In genomic region chr2:24792874-24793751, GRCh38 we compare ENCODE assay signal across 1 cellular context.
TF ChIP-seq lines count a peak whose summit lies in the region.

Gene CENPO, plus strand, starts transcription at chr2:24793425. Its CDS starts 495 bp downstream, at chr2:24793920.
Gene PTRHD1, minus strand, starts transcription at chr2:24793391. Its CDS starts 14 bp downstream, at chr2:24793377.

TF ChIP-seq in GM12878, 131 proteins besides CTCF, POLR2A, EP300 and RAD21 (continued from another document and continues in another):
- TF ChIP-seq ZNF687 (IDR thresholded peaks at IDR 0.05) (peak; percentile 48), IKZF1 (conservative IDR thresholded peaks at IDR 0.05) (peak; percentile 84), EGR1 (IDR thresholded peaks at IDR 0.05; ENCODE audit: borderline replicate concordance in 1 of 2, low read depth in 2 of 2, low read length in 2 of 2) (peak in 1 of 2 experiments; percentile 30; a peak in 1 of 3 replicates), ZNF207 (IDR thresholded peaks at IDR 0.05; ENCODE audit: borderline replicate concordance) (peak; percentile 82), TCF3 (IDR thresholded peaks at IDR 0.05; ENCODE audit: borderline replicate concordance, insufficient read depth, low read depth, low read length) (0 out of 2 replicates have a peak, but pooled peaks have one; percentile 40), HCFC1 (IDR thresholded peaks at IDR 0.05; ENCODE audit: low read length) (peak; percentile 86), CHD2 (IDR thresholded peaks at IDR 0.05; ENCODE audit: borderline replicate concordance, low read depth, low read length) (peak; percentile 83), ZNF592 (IDR thresholded peaks at IDR 0.05) (0 out of 2 replicates have a peak, but pooled peaks have one; percentile 36), CREM (IDR thresholded peaks at IDR 0.05; ENCODE audit: low read depth) (peak; percentile 68; the same call in 1 of the 2 replicates), ATF2 (IDR thresholded peaks at IDR 0.05; ENCODE audit: low read length) (no peak), RELB (IDR thresholded peaks at IDR 0.05; ENCODE audit: low read depth) (peak; percentile 15; the same call in 1 of the 2 replicates), EZH2 (IDR thresholded peaks at IDR 0.05; ENCODE audit: borderline replicate concordance, control insufficient read depth, low read depth, low read length) (no peak), TAF1 (IDR thresholded peaks at IDR 0.05; ENCODE audit: borderline replicate concordance, low read depth, low read length) (peak; percentile 88), STAT3 (IDR thresholded peaks at IDR 0.05; ENCODE audit: low read depth, low read length) (no peak), GATAD2B (conservative IDR thresholded peaks at IDR 0.05; ENCODE audit: low read depth) (peak; percentile 61), E2F4 (IDR thresholded peaks at IDR 0.05; ENCODE audit: low read depth, low read length) (peak; percentile 99), BCL11A (IDR thresholded peaks at IDR 0.05; ENCODE audit: low read depth, low read length) (0 out of 2 replicates have a peak, but pooled peaks have one; percentile 7), CBFB (IDR thresholded peaks at IDR 0.05; ENCODE audit: low read depth) (no peak), ZBTB40 (IDR thresholded peaks at IDR 0.05; ENCODE audit: borderline replicate concordance) (peak; percentile 40; the same call in 1 of the 2 replicates), RB1 (IDR thresholded peaks at IDR 0.05; ENCODE audit: borderline replicate concordance) (peak; percentile 71; the same call in 1 of the 2 replicates), ELK1 (IDR thresholded peaks at IDR 0.05; ENCODE audit: low read depth, low read length) (peak; percentile 46), RBBP5 (conservative IDR thresholded peaks at IDR 0.05) (no peak), PRDM15 (CRISPR knock-in tag; IDR thresholded peaks at IDR 0.05) (no peak), SMAD1 (IDR thresholded peaks at IDR 0.05; ENCODE audit: low read depth, partially characterized antibody) (no peak), SREBF2 (IDR thresholded peaks at IDR 0.05; ENCODE audit: low read length) (no peak), RUNX3 (IDR thresholded peaks at IDR 0.05; ENCODE audit: low read length) (peak; percentile 71), HDAC2 (IDR thresholded peaks at IDR 0.05) (no peak), KLF5 (IDR thresholded peaks at IDR 0.05; ENCODE audit: partially characterized antibody) (no peak), SIX5 (IDR thresholded peaks at IDR 0.05; ENCODE audit: low read depth, low read length, severe bottlenecking) (peak; percentile 78), SRF (IDR thresholded peaks at IDR 0.05; ENCODE audit: low read depth in 2 of 2, low read length in 2 of 2) (0 out of 4 replicates have a peak, but pooled peaks of 1 of the 2 experiments have one; percentile 1), SMARCA5 (IDR thresholded peaks at IDR 0.05) (peak; percentile 77; the same call in 1 of the 2 replicates), MEF2B (IDR thresholded peaks at IDR 0.05; ENCODE audit: partially characterized antibody, poor library complexity, severe bottlenecking) (no peak), CHD4 (IDR thresholded peaks at IDR 0.05) (no peak), ZZZ3 (IDR thresholded peaks at IDR 0.05; ENCODE audit: control insufficient read depth, insufficient read length, low read depth) (no peak), TARDBP (IDR thresholded peaks at IDR 0.05; ENCODE audit: borderline replicate concordance) (0 out of 2 replicates have a peak, but pooled peaks have one; percentile 37), IKZF2 (IDR thresholded peaks at IDR 0.05) (0 out of 4 replicates have a peak, but pooled peaks of 1 of the 2 experiments have one; percentile 23)
